8 cellular contexts compared by ENCODE assay signal in genomic region chr12:131783915-131784541, GRCh38. TPM values are rescaled to one million over a fixed set of nuclear protein-coding genes. Genes with fewer than 3 reads are reported as not detected.
DNase-seq lines count a peak whose midpoint lies in the region; ATAC-seq and TF ChIP-seq lines count a peak whose summit lies in the region.

No MANE protein-coding gene starts in this region.

- ATAC-seq in GM21737 (IDR thresholded peaks at IDR 0.05; ENCODE audit: unreplicated experiment), result peak; percentile 60
- no peak for ATAC-seq in GM19328 (IDR thresholded peaks at IDR 0.05; ENCODE audit: unreplicated experiment)
- no peak for ATAC-seq in upper lobe of right lung

- peak overlapping the region; percentile 48; the same call in 1 of the 2 replicates for H3K9ac ChIP-seq in BLaER1

- H3K4me1 ChIP-seq in BLaER1 (peaks cover 80% of the 10 kb centered on the region), upper lobe of right lung (no peaks in the 10 kb centered on the region)

- TF ChIP-seq CTCF in upper lobe of right lung (IDR thresholded peaks at IDR 0.05), result no peak

- H3K9me3 ChIP-seq in BLaER1 (no peaks in the 10 kb centered on the region), upper lobe of right lung (no peaks in the 10 kb centered on the region)

- H3K4me2 ChIP-seq in BLaER1, result peak overlapping the region; percentile 86

- H3K4me3 ChIP-seq in BLaER1, result peak overlapping the region; percentile 27; the same call in 1 of the 2 replicates
- H3K4me3 ChIP-seq in upper lobe of right lung, result no peak overlapping the region

- H3K36me3 ChIP-seq in BLaER1, result peaks cover 78% of the 10 kb centered on the region
- H3K36me3 ChIP-seq in upper lobe of right lung, result peaks cover 86% of the 10 kb centered on the region

- DNase-seq in NOMO-1 treated with dmso at 0.1 percent for 144 hours (lab: John Stamatoyannopoulos, UW; ENCODE audit: unreplicated experiment), result peak; percentile 76
- peak; percentile 57 for DNase-seq in fibroblast of gingiva (ENCODE audit: low read depth)
- DNase-seq in NCI-H345 treated with DMSO at 0.1 percent for 48 hours (lab: John Stamatoyannopoulos, UW; ENCODE audit: unreplicated experiment), result no peak
- no peak for DNase-seq in upper lobe of right lung
- DNase-seq in NCI-H774 (lab: John Stamatoyannopoulos, UW), result no peak

- peak overlapping the region; percentile 64; the same call in 1 of the 2 replicates for H3K27ac ChIP-seq in BLaER1
- H3K27ac ChIP-seq in upper lobe of right lung, result no peak overlapping the region

- H3K27me3 ChIP-seq in BLaER1, result no peaks in the 10 kb centered on the region
- H3K27me3 ChIP-seq in upper lobe of right lung, result no peaks in the 10 kb centered on the region

- H4K20me1 ChIP-seq in BLaER1, result peaks cover 9% of the 10 kb centered on the region; the same call in 1 of the 2 replicates

- intact Hi-C loops in upper lobe of right lung (cut with DNase I), result no loop called here

RNA-seq across cellular contexts. Expression of gene MMP17, which starts 44.2 kb away (rescaled TPM):
- 4.1 TPM for total RNA-seq in upper lobe of right lung

Comparison
In these comparisons a context has a peak if more than half of its experiments do, and no peak if none do; other contexts are left out.
1. DNase-seq: peak in NOMO-1 treated with dmso at 0.1 percent for 144 hours (single experiment) and fibroblast of gingiva (single experiment); none in NCI-H345 treated with DMSO at 0.1 percent for 48 hours (single experiment), upper lobe of right lung (single experiment) and NCI-H774 (single experiment).